In the genomic region with DNA sequence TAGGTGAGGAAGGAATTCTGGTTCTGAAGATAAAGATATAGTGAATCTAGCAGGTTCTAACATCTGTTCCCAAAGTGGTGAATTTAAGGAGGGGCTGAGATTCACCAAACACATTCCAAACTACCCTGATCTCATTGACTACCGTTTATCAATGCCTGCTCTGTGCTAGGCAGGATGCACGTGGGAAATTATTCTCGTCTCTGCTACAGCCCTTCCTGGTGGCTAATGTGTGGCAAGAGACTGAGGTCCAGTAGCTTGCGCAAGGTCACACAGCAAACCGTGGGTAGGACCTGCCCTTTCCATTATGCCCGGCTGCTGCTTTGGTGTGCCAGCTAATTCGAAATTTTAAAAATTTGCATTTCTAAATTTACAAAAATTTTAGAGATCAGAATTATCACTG, we compare ENCODE assay signal across 18 cellular contexts.
"Had no signal": no experiment of that assay in that cellular context is flagged by ENCODE, and none has a peak within 500 bp of the region (broad histone marks: within the 10 kb centered on the region; RNA-seq: fewer than 3 reads in every experiment).

No MANE protein-coding gene starts in this region.

- H3K36me3 ChIP-seq: ascending aorta, breast epithelium, gastrocnemius medialis, heart left ventricle, right lobe of liver, suprapubic skin had no signal

- H3K4me1 ChIP-seq: ascending aorta, breast epithelium, gastrocnemius medialis, psoas muscle, right lobe of liver, suprapubic skin had no signal

- ATAC-seq: gastrocnemius medialis, heart left ventricle, left cardiac atrium, psoas muscle had no signal

- H3K9me3 Mint-ChIP-seq: activated T-helper 1 cell treated with anti-CD3 and anti-CD28 coated beads, Interleukin-12 subunit alpha, Interleukin-12 subunit beta, Interleukin-2, Interleukin-4 antibody, amounts not matched to agents 30 ng/mL and 10 ng/mL and 1 ng/mL, durations not matched to agents 14 hours and 24 hours and 36 hours; dendritic cell treated with granulocyte-macrophage colony-stimulating factor and Interleukin-4, amounts not matched to agents 40 ng/mL and 50 ng/mL, for 4 days; immature natural killer cell had no signal

- H3K9me3 ChIP-seq: ascending aorta, breast epithelium, gastrocnemius medialis, heart left ventricle, psoas muscle, right lobe of liver, suprapubic skin had no signal

- H3K27ac ChIP-seq: ascending aorta, breast epithelium, heart left ventricle, psoas muscle, right lobe of liver, suprapubic skin had no signal

- H3K4me3 ChIP-seq: ascending aorta, breast epithelium, gastrocnemius medialis, heart left ventricle, lung, psoas muscle, right lobe of liver, suprapubic skin had no signal

- DNase-seq: activated naive CD4-positive, alpha-beta T cell; cerebellar nuclear complex; effector memory CD4-positive, alpha-beta T cell; gastrocnemius medialis; heart left ventricle; immature natural killer cell; left cardiac atrium; midbrain; psoas muscle; right lobe of liver; trophoblast cell had no signal

- H3K4me3 Mint-ChIP-seq: activated T-helper 1 cell treated with anti-CD3 and anti-CD28 coated beads, Interleukin-12 subunit alpha, Interleukin-12 subunit beta, Interleukin-2, Interleukin-4 antibody, amounts not matched to agents 30 ng/mL and 10 ng/mL and 1 ng/mL, durations not matched to agents 14 hours and 24 hours and 36 hours; dendritic cell treated with granulocyte-macrophage colony-stimulating factor and Interleukin-4, amounts not matched to agents 40 ng/mL and 50 ng/mL, for 4 days; immature natural killer cell; stimulated activated naive CD8-positive, alpha-beta T cell treated with anti-CD3 and anti-CD28 coated beads, Interleukin-15, Interleukin-2, amounts not matched to agents 100 ng/mL and 50 ng/mL, for 24 hours had no signal

- H3K27me3 ChIP-seq: ascending aorta, breast epithelium, gastrocnemius medialis, heart left ventricle, right lobe of liver, suprapubic skin had no signal

- H3K27ac Mint-ChIP-seq: activated T-helper 1 cell treated with anti-CD3 and anti-CD28 coated beads, Interleukin-12 subunit alpha, Interleukin-12 subunit beta, Interleukin-2, Interleukin-4 antibody, amounts not matched to agents 30 ng/mL and 10 ng/mL and 1 ng/mL, durations not matched to agents 14 hours and 24 hours and 36 hours; dendritic cell treated with granulocyte-macrophage colony-stimulating factor and Interleukin-4, amounts not matched to agents 40 ng/mL and 50 ng/mL, for 4 days; immature natural killer cell; stimulated activated naive CD8-positive, alpha-beta T cell treated with anti-CD3 and anti-CD28 coated beads, Interleukin-15, Interleukin-2, amounts not matched to agents 100 ng/mL and 50 ng/mL, for 24 hours had no signal

- H3K27me3 Mint-ChIP-seq: dendritic cell treated with granulocyte-macrophage colony-stimulating factor and Interleukin-4, amounts not matched to agents 40 ng/mL and 50 ng/mL, for 4 days; stimulated activated naive CD8-positive, alpha-beta T cell treated with anti-CD3 and anti-CD28 coated beads, Interleukin-15, Interleukin-2, amounts not matched to agents 100 ng/mL and 50 ng/mL, for 24 hours had no signal
